Comparison of ENCODE assay signal across 20 cellular contexts in genomic region chr12:103313894-103314293, GRCh38.
DNase-seq lines count a peak whose midpoint lies in the region; ATAC-seq and TF ChIP-seq lines count a peak whose summit lies in the region.
"Had no signal": no experiment of that assay in that cellular context is flagged by ENCODE, and none has a peak within 500 bp of the region (broad histone marks: within the 10 kb centered on the region; RNA-seq: fewer than 3 reads in every experiment).

No MANE protein-coding gene starts in this region.

- H3K27ac Mint-ChIP-seq in activated CD4-positive, alpha-beta T cell treated with anti-CD3 and anti-CD28 coated beads for 36 hours = no peak overlapping the region
- H3K27ac Mint-ChIP-seq in memory B cell = peak overlapping the region; percentile 53
- H3K27ac Mint-ChIP-seq: CD8-positive, alpha-beta T cell had no signal

- no peak for TF ChIP-seq POLR2A in uterus (IDR thresholded peaks at IDR 0.05)

- DNase-seq in activated CD4-positive, alpha-beta T cell treated with anti-CD3 and anti-CD28 coated beads for 36 hours = no peak
- no peak for DNase-seq in activated CD4-positive, alpha-beta T cell treated with anti-CD3 and anti-CD28 coated beads, Interleukin-2, amount 50 U/mL, for 1 hour
- peak; percentile 40 for DNase-seq in GM10266 (ENCODE audit: extremely low spot score)
- DNase-seq in SK-MEL-5 (ENCODE audit: low read depth, low spot score) = peak; percentile 47
- no peak for DNase-seq in memory B cell (ENCODE audit: low spot score in 2 of 2)
- no peak for DNase-seq in uterus
- DNase-seq: CD8-positive, alpha-beta T cell; DMS79 treated with DMSO at 0.1 percent for 48 hours; GM23248; KG1; NCI-H1436; NCI-H2081; NCI-H510A treated with DMSO at 0.1 percent for 48 hours; NCI-H82; PC-9; SJCRH30 had no signal

- no peaks in the 10 kb centered on the region for H3K36me3 ChIP-seq in uterus
- H3K36me3 ChIP-seq: BLaER1, SJCRH30 had no signal

- no peak overlapping the region for H3K27ac ChIP-seq in uterus
- H3K27ac ChIP-seq: BLaER1, GM23248, PC-9, SJCRH30 had no signal

- POLR2A ChIA-PET in activated CD4-positive, alpha-beta T cell treated with anti-CD3 and anti-CD28 coated beads for 36 hours (lab: Charles Lee) = no interaction called here

- no peaks in the 10 kb centered on the region for H3K27me3 Mint-ChIP-seq in activated CD4-positive, alpha-beta T cell treated with anti-CD3 and anti-CD28 coated beads for 36 hours
- H3K27me3 Mint-ChIP-seq in memory B cell = no peaks in the 10 kb centered on the region

- H3K27me3 ChIP-seq in uterus = no peaks in the 10 kb centered on the region
- H3K27me3 ChIP-seq: BLaER1, SJCRH30 had no signal

- CTCF ChIA-PET in activated CD4-positive, alpha-beta T cell treated with anti-CD3 and anti-CD28 coated beads for 36 hours (lab: Charles Lee) = no interaction called here

- H3K4me3 Mint-ChIP-seq in activated CD4-positive, alpha-beta T cell treated with anti-CD3 and anti-CD28 coated beads for 36 hours = no peak overlapping the region
- H3K4me3 Mint-ChIP-seq in memory B cell = no peak overlapping the region
- H3K4me3 Mint-ChIP-seq: CD8-positive, alpha-beta T cell had no signal

- TF ChIP-seq CTCF in GM10266 (IDR thresholded peaks at IDR 0.05; ENCODE audit: control insufficient read depth, insufficient read depth, low read depth, missing control alignments) (no peak), uterus (IDR thresholded peaks at IDR 0.05) (no peak)

- ATAC-seq in activated CD4-positive, alpha-beta T cell treated with anti-CD3 and anti-CD28 coated beads for 36 hours = peak; percentile 26
- no peak for ATAC-seq in memory B cell (ENCODE audit: low read depth)
- no peak for ATAC-seq in HG03460 (IDR thresholded peaks at IDR 0.05; ENCODE audit: unreplicated experiment)
- ATAC-seq: CD8-positive, alpha-beta T cell; HCT116; HepG2 had no signal

- peaks cover 3% of the 10 kb centered on the region for H3K4me1 Mint-ChIP-seq in activated CD4-positive, alpha-beta T cell treated with anti-CD3 and anti-CD28 coated beads for 36 hours
- H3K4me1 Mint-ChIP-seq in memory B cell = peaks cover 22% of the 10 kb centered on the region

- H3K9me3 ChIP-seq in uterus = no peaks in the 10 kb centered on the region
- H3K9me3 ChIP-seq: BLaER1, SJCRH30 had no signal

- no peaks in the 10 kb centered on the region for H3K4me1 ChIP-seq in uterus
- H3K4me1 ChIP-seq: BLaER1, SJCRH30 had no signal

- peaks cover 11% of the 10 kb centered on the region for H3K9me3 Mint-ChIP-seq in activated CD4-positive, alpha-beta T cell treated with anti-CD3 and anti-CD28 coated beads for 36 hours (ENCODE audit: low read depth)
- peaks cover 11% of the 10 kb centered on the region for H3K9me3 Mint-ChIP-seq in memory B cell

- H3K36me3 Mint-ChIP-seq in activated CD4-positive, alpha-beta T cell treated with anti-CD3 and anti-CD28 coated beads for 36 hours (ENCODE audit: low read depth) = no peaks in the 10 kb centered on the region
- H3K36me3 Mint-ChIP-seq in memory B cell = peaks cover 36% of the 10 kb centered on the region

- in situ Hi-C loops in SK-MEL-5 (cut with HindIII; ENCODE audit: low pct_unique_long_range_greater_than_20kb, low sequenced_read_pairs) = no loop called here

- intact Hi-C loops in activated CD4-positive, alpha-beta T cell treated with anti-CD3 and anti-CD28 coated beads for 36 hours (cut with DNase I, micrococcal nuclease) = no loop called here
- intact Hi-C loops in uterus (cut with DNase I; ENCODE audit: low total_unique reads) = no loop called here

- no peak overlapping the region for H3K4me3 ChIP-seq in uterus
- H3K4me3 ChIP-seq: BLaER1, GM23248, PC-9, SJCRH30 had no signal

Comparison
In these comparisons a context has a peak if more than half of its experiments do, and no peak if none do; other contexts are left out.
1. DNase-seq: peak in GM10266 (single experiment) and SK-MEL-5 (single experiment); none in activated CD4-positive, alpha-beta T cell treated with anti-CD3 and anti-CD28 coated beads for 36 hours (single experiment), activated CD4-positive, alpha-beta T cell treated with anti-CD3 and anti-CD28 coated beads, Interleukin-2, amount 50 U/mL, for 1 hour (single experiment), memory B cell (0 of 2) and uterus (0 of 2).